2 cellular contexts compared by ENCODE assay signal in the genomic region with DNA sequence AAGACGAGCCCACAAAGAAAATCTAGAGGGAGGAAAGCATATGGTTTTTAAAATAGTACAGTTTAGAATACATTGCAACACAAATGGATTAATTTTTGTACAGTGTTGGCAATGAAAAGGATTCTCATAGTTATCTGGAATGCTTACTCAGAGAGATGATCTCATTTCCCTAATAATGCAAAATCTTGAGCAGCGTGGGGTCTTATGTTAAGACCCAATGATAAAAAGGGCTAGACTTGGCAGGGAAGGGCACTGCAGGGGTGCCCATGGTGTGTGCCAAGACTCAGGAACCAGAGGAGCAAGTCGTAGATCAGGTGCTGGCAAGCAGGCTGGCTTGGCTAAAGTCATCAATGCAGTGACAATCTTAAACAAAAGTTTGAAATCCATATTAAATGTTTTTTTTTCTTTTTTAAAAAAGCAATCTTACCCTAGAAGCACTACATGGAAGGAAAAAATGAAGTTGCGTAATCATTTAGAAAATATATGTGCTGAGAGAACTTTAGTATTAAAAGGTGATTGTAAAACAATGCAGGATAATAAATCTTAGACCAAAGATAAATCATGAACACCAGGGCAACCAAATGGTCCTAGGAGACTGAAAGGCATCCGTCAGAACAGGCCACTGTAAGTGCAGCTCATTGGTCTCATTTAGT.
TF ChIP-seq lines count a peak whose summit lies in the region.

No MANE protein-coding gene starts in this region.

TF ChIP-seq in GM23338, 12 proteins besides CTCF, POLR2A, EP300 and RAD21:
- TF ChIP-seq STAT1 (IDR thresholded peaks at IDR 0.05; ENCODE audit: unreplicated experiment) (no peak), ZNF114 (CRISPR knock-in tag; IDR thresholded peaks at IDR 0.05) (no peak), CREB1 (CRISPR knock-in tag; IDR thresholded peaks at IDR 0.05; ENCODE audit: low read depth) (no peak)

TF ChIP-seq in SK-N-SH treated with all-trans-retinoic acid at 6 μM for 48 hours, 23 proteins besides CTCF, POLR2A, EP300 and RAD21:
- no peak for TF ChIP-seq CSDC2 (CRISPR knock-in tag; IDR thresholded peaks at IDR 0.05)
- no peak for TF ChIP-seq TSHZ2 (CRISPR knock-in tag; IDR thresholded peaks at IDR 0.05)
- 0 out of 2 replicates have a peak, but pooled peaks have one; percentile 19 for TF ChIP-seq ISL1 (CRISPR knock-in tag; IDR thresholded peaks at IDR 0.05)
- TF ChIP-seq ZNF565 (CRISPR knock-in tag; conservative IDR thresholded peaks at IDR 0.05; ENCODE audit: low read depth): no peak
